ENCODE assay signal across 8 cellular contexts in the genomic region with DNA sequence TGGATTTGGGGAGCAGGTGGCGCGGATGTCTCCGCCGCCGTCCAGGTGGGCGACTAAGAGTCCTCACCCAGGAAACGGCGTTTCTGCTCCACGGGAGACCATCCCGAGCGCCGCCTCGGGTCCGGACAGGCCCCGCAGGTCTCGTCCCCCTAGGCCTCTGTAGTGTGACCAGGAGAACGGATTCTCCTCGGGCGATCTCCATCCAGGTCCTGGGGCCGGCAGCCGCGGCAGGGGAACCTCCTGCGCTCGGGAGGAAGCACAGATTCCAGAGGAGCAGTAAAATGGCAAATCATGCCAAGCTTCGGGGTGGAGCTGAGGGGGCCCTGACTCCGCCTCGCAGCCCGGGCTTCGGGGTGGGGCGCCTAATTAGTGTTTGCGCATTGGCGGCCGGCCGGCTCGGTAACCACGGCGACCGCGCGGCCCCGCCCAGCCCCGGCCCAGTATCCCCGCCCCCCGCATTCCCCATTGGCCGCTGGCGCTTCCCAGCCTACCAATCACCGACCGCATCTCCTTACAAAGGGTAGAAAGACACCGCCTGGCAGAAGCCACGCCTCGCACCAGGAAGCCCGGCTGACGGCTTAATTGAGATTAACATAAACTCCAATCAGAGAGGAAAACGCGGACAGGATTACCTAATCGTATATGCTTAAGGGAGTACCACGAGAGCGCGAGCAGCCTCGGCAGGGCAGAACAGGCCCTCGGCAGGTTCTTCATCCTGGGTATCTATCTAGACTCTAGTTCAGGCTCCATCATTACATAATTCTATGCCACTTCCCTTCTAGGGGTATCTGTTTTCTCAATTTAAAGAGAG.
A peak's percentile ranks its signal among the peaks of the same experiment; 100 is the strongest.
DNase-seq lines count a peak whose midpoint lies in the region; ATAC-seq lines count a peak whose summit lies in the region.

No MANE protein-coding gene starts in this region.

- peak; percentile 93 for ATAC-seq in GM21360 (IDR thresholded peaks at IDR 0.05; ENCODE audit: unreplicated experiment)

- H3K4me3 ChIP-seq in effector memory CD4-positive, alpha-beta T cell (ENCODE audit: insufficient read depth, low read depth, low read length, poor library complexity, severe bottlenecking): peak overlapping the region; percentile 86

- no peaks in the 10 kb centered on the region for H3K36me3 ChIP-seq in effector memory CD4-positive, alpha-beta T cell (ENCODE audit: control insufficient read depth, insufficient read depth, low read length)

- H3K4me1 ChIP-seq in effector memory CD4-positive, alpha-beta T cell (ENCODE audit: control insufficient read depth, insufficient read depth, low read length, poor library complexity, severe bottlenecking): peaks cover 3% of the 10 kb centered on the region

- no peaks in the 10 kb centered on the region for H3K27me3 ChIP-seq in effector memory CD4-positive, alpha-beta T cell (replicated peaks; ENCODE audit: control insufficient read depth, insufficient read depth, low read length, poor library complexity, severe bottlenecking)

- H3K27ac ChIP-seq in effector memory CD4-positive, alpha-beta T cell (ENCODE audit: insufficient read depth, low read length, poor library complexity, severe bottlenecking): peak overlapping the region; percentile 86

- DNase-seq in COLO829 (ENCODE audit: low spot score) (peak; percentile 97), HT1080 (ENCODE audit: low read depth) (peak; percentile 94), NOMO-1 (lab: John Stamatoyannopoulos, UW; ENCODE audit: unreplicated experiment in 2 of 2) (peak; percentile 99 to 100), lung microvascular endothelial cell (ENCODE audit: low read depth in 2 of 2) (peak; percentile 97 to 98)
- peak; percentile 64 to 86 (median 75) for DNase-seq in activated CD8-positive, alpha-beta memory T cell treated with anti-CD3 and anti-CD28 coated beads for 48 hours (ENCODE audit: low read depth in 2 of 3, low spot score in 2 of 3)
- peak; percentile 92 to 95 (median 93) for DNase-seq in effector memory CD4-positive, alpha-beta T cell
- DNase-seq in stimulated activated CD4-positive, alpha-beta T cell treated with anti-CD3 and anti-CD28 coated beads, TNF-alpha, amount 100 ng/mL, for 4 hours (ENCODE audit: low read depth in 3 of 3): peak; percentile 91 to 92 (median 92)

- H3K9me3 ChIP-seq in effector memory CD4-positive, alpha-beta T cell (ENCODE audit: control insufficient read depth, low read length): no peaks in the 10 kb centered on the region

Comparison
In these comparisons a context has a peak if more than half of its experiments do, and no peak if none do; other contexts are left out.
1. Peak in every context shown above with its lines: DNase-seq, ATAC-seq, H3K4me3 ChIP-seq and H3K27ac ChIP-seq.